Comparison of ENCODE assay signal across 1 cellular context in genomic region chr2:71072492-71072891, GRCh38.
TF ChIP-seq lines count a peak whose summit lies in the region.

No MANE protein-coding gene starts in this region.

TF ChIP-seq in liver, 16 proteins besides CTCF, POLR2A, EP300 and RAD21 (continued from another document):
- no peak for TF ChIP-seq TAF1 (conservative IDR thresholded peaks at IDR 0.05)
- TF ChIP-seq MAX (IDR thresholded peaks at IDR 0.05) = no peak
- no peak for TF ChIP-seq EGR1 (IDR thresholded peaks at IDR 0.05; ENCODE audit: low read depth in 2 of 2)
- no peak for TF ChIP-seq FOXA1 (IDR thresholded peaks at IDR 0.05)
- TF ChIP-seq GABPA (IDR thresholded peaks at IDR 0.05 in 1 of 2, conservative IDR thresholded peaks at IDR 0.05 in 1 of 2) = no peak
